In the genomic region with DNA sequence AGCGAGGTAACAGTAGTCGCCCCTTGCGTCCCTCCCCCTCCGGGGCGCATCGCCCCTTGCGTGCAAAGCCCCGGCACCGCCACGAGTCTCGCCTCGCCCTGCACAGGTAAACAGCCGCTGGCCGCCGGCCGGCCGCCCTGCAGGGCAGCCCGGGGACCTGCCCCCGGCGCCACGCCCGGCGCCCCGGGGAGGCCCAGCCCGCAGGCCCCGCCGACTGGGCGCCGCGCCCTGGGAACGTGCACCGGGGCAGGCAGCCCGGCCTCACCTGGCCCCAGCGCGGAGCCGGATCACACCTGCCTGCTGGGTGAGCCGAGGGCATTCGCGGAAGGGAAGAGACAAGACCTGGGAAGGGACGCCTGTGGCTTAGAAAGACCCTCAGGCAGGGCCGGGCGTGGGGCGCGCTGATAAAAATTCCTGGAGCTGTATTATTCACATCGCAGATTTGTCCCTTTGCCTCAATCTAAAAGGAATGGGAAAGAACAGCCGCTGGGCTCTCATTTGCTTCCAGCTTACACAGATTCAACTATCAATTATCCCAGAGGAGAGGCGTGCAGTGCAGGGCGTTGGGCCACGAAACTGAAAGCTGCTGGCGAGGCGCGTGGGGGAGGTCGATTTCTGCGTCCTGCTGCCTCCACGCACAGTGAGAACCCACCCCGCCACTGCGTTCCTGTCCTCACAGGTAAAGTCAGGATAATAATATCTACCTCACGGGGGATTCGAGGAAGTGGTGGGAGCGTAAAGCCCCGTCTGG, we compare ENCODE assay signal across 15 cellular contexts.
DNase-seq lines count a peak whose midpoint lies in the region; FAIRE-seq and TF ChIP-seq lines count a peak whose summit lies in the region.
"Had no signal": no experiment of that assay in that cellular context is flagged by ENCODE, and none has a peak within 500 bp of the region (broad histone marks: within the 10 kb centered on the region; RNA-seq: fewer than 3 reads in every experiment).

No MANE protein-coding gene starts in this region.

- H3K4me3 ChIP-seq in thyroid gland (replicated peaks in 1 of 3) = no peak overlapping the region

- H3K27me3 Mint-ChIP-seq in HFFc6 (ENCODE audit: insufficient read depth) = peaks cover 21% of the 10 kb centered on the region
- H3K27me3 Mint-ChIP-seq: activated T-helper 17 cell treated with anti-CD3 and anti-CD28 coated beads, Interleukin-2, amount 50 U/mL, for 72 hours had no signal

- DNase-seq in HFFc6 (no peak), NCI-H748 (lab: John Stamatoyannopoulos, UW; ENCODE audit: unreplicated experiment) (peak; percentile 76), kidney tubule cell (ENCODE audit: low spot score) (peak; percentile 28), thyroid gland (peak; percentile 26 to 29), DMS 273 (lab: John Stamatoyannopoulos, UW; ENCODE audit: unreplicated experiment) (no peak), pons (ENCODE audit: low spot score) (no peak), D721Med (ENCODE audit: insufficient read length, low spot score) (no peak)
- DNase-seq: activated CD4-positive, alpha-beta T cell treated with anti-CD3 and anti-CD28 coated beads, Interleukin-2, amount 10 ng/mL, durations not matched to agents 7 days and 5 days; anterior cingulate cortex; CD8-positive, alpha-beta memory T cell; Karpas-422; natural killer cell had no signal

- no peaks in the 10 kb centered on the region for H3K36me3 Mint-ChIP-seq in HFFc6 (ENCODE audit: low read depth)
- H3K36me3 Mint-ChIP-seq: natural killer cell had no signal

- H3K27ac ChIP-seq in thyroid gland = no peak overlapping the region

- no peak for FAIRE-seq in D721Med (lab: Jason Lieb, UNC)

- intact Hi-C loops in thyroid gland (cut with DNase I) = no loop called here

- no peaks in the 10 kb centered on the region for H3K36me3 ChIP-seq in thyroid gland

- no peaks in the 10 kb centered on the region for H3K27me3 ChIP-seq in thyroid gland

- no peaks in the 10 kb centered on the region for H3K9me3 Mint-ChIP-seq in HFFc6
- H3K9me3 Mint-ChIP-seq: activated CD4-positive, alpha-beta T cell treated with anti-CD3 and anti-CD28 coated beads, Interleukin-2, amount 10 ng/mL, durations not matched to agents 7 days and 5 days; activated T-helper 17 cell treated with anti-CD3 and anti-CD28 coated beads, Interleukin-2, amount 50 U/mL, for 72 hours; CD8-positive, alpha-beta memory T cell; dendritic cell treated with granulocyte-macrophage colony-stimulating factor and Interleukin-4, amounts not matched to agents 40 ng/mL and 50 ng/mL, for 4 days; natural killer cell; T-helper 2 cell treated with Interferon-gamma antibody and Interleukin-4, amounts not matched to agents 5 μg/mL and 100 μg/mL, for 36 hours had no signal

- no peaks in the 10 kb centered on the region for H3K4me1 ChIP-seq in thyroid gland

- H3K27ac Mint-ChIP-seq in HFFc6 = no peak overlapping the region
- H3K27ac Mint-ChIP-seq: activated CD4-positive, alpha-beta T cell treated with anti-CD3 and anti-CD28 coated beads, Interleukin-2, amount 10 ng/mL, durations not matched to agents 7 days and 5 days; activated T-helper 17 cell treated with anti-CD3 and anti-CD28 coated beads, Interleukin-2, amount 50 U/mL, for 72 hours; dendritic cell treated with granulocyte-macrophage colony-stimulating factor and Interleukin-4, amounts not matched to agents 40 ng/mL and 50 ng/mL, for 4 days; natural killer cell; T-helper 2 cell treated with Interferon-gamma antibody and Interleukin-4, amounts not matched to agents 5 μg/mL and 100 μg/mL, for 36 hours had no signal

- H3K9me3 ChIP-seq in thyroid gland = no peaks in the 10 kb centered on the region

- peak overlapping the region; percentile 82; the same call in 1 of the 2 replicates for H3K4me3 Mint-ChIP-seq in HFFc6
- H3K4me3 Mint-ChIP-seq: activated CD4-positive, alpha-beta T cell treated with anti-CD3 and anti-CD28 coated beads, Interleukin-2, amount 10 ng/mL, durations not matched to agents 7 days and 5 days; activated T-helper 17 cell treated with anti-CD3 and anti-CD28 coated beads, Interleukin-2, amount 50 U/mL, for 72 hours; dendritic cell treated with granulocyte-macrophage colony-stimulating factor and Interleukin-4, amounts not matched to agents 40 ng/mL and 50 ng/mL, for 4 days; natural killer cell; T-helper 2 cell treated with Interferon-gamma antibody and Interleukin-4, amounts not matched to agents 5 μg/mL and 100 μg/mL, for 36 hours had no signal

- no peak for TF ChIP-seq POLR2A in thyroid gland (IDR thresholded peaks at IDR 0.05)

- no peaks in the 10 kb centered on the region; the same call in 1 of the 2 replicates for H3K4me1 Mint-ChIP-seq in HFFc6 (ENCODE audit: low read depth)
- H3K4me1 Mint-ChIP-seq: activated T-helper 17 cell treated with anti-CD3 and anti-CD28 coated beads, Interleukin-2, amount 50 U/mL, for 72 hours; natural killer cell had no signal

- 53% methylated on average over 29 to 34 of the region's 61 CpGs for WGBS in thyroid gland, 2 donors

- TF ChIP-seq CTCF in HFFc6 (IDR thresholded peaks at IDR 0.05) (no peak), thyroid gland (IDR thresholded peaks at IDR 0.05) (no peak), D721Med (IDR thresholded peaks at IDR 0.05; ENCODE audit: insufficient read depth, missing control alignments) (no peak)

Comparison
In these comparisons a context has a peak if more than half of its experiments do, and no peak if none do; other contexts are left out.
1. DNase-seq: peak in NCI-H748 (single experiment), kidney tubule cell (single experiment) and thyroid gland (2 of 2); none in HFFc6 (single experiment), DMS 273 (single experiment), pons (single experiment) and D721Med (single experiment).